Comparison of ENCODE assay signal across 1 cellular context in genomic region chr2:237500681-237501424, GRCh38.
TF ChIP-seq lines count a peak whose summit lies in the region.

No MANE protein-coding gene starts in this region.

TF ChIP-seq in HCT116, 20 proteins besides CTCF, POLR2A, EP300 and RAD21 (continued from another document):
- peak; percentile 76 for TF ChIP-seq YY1 (IDR thresholded peaks at IDR 0.05; ENCODE audit: extremely low read depth, insufficient replicate concordance, low read depth, low read length)
